8 cellular contexts compared by ENCODE assay signal in the genomic region with DNA sequence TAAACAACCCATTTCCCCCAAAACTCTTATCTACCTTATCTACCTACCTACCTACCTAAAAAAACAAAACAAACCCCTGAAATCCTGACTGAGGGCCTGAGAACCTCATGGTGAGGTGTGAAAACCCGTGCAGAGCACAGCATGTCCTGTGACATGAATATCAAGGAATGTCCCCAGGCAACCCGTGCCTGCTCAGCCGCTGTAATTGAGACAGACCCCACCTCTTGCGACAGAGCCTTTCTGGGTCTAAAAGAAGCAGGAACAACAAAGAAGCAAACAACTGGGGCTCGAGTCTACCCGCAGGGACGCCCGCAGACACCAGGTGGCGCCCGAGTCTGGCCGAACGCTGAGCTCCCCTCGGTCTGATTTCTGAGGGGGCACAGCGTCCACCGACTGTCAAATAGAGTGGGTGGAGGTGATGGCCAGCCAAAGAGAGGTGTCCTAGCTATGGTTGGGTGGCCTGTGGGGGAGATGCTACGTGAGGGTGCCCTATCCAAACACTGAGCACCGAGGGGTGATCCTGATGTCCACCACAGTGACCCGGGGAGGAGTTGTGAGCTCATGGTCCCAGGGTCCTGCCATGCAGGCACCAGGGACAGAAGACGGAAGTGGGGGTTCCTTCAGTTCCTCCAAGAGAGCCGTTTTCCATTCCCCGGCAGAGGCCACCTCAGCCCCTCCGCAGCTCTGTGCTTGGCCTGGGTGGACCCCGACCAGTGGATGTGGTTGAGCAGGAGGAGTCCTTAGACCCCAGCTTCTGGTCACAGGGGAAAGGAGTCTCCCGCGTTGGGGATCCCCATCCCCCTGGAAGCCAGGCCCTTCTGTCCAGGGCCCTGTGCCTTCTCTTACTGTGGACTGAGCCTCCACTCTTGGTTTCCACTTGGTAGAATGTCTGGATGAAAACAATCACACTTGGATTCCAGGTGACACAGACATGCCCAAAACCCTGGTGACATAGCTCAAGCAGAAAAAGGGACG.
DNase-seq lines count a peak whose midpoint lies in the region; ATAC-seq and TF ChIP-seq lines count a peak whose summit lies in the region.

No MANE protein-coding gene starts in this region.

- H3K4me3 ChIP-seq in coronary artery, result peak overlapping the region; percentile 24
- H3K4me3 ChIP-seq in lower leg skin (ENCODE audit: low read depth, poor library complexity, severe bottlenecking), result no peak overlapping the region

- WGBS in lower leg skin, 2 donors, result 34 to 38% methylated on average over 26 of the region's 26 CpGs

- no peak for TF ChIP-seq POLR2A in lower leg skin (IDR thresholded peaks at IDR 0.05)

- peak; percentile 87 for TF ChIP-seq CTCF in coronary artery (IDR thresholded peaks at IDR 0.05)
- TF ChIP-seq CTCF in lower leg skin (IDR thresholded peaks at IDR 0.05), result peak in 1 of 3 donors; percentile 95

- peak; percentile 63 for DNase-seq in COR-L47 (lab: John Stamatoyannopoulos, UW)
- DNase-seq in NCI-H748 (lab: John Stamatoyannopoulos, UW; ENCODE audit: unreplicated experiment), result peak; percentile 79
- DNase-seq in activated CD4-positive, alpha-beta T cell treated with anti-CD3 and anti-CD28 coated beads, Interleukin-2, amount 50 U/mL, for 1 hour, result peak; percentile 71
- DNase-seq in coronary artery (ENCODE audit: low spot score), result peak; percentile 84
- DNase-seq in lower leg skin (ENCODE audit: low spot score in 2 of 2), result peak; percentile 89 to 97
- peak; percentile 33 to 73 (median 44) for DNase-seq in stimulated activated CD4-positive, alpha-beta T cell treated with anti-CD3 and anti-CD28 coated beads, TNF-alpha, amount 100 ng/mL, for 1 hour (ENCODE audit: low read depth in 3 of 3, low spot score in 1 of 3)

- ATAC-seq in HG02642 (IDR thresholded peaks at IDR 0.05; ENCODE audit: poor library complexity, unreplicated experiment), result peak; percentile 69
- ATAC-seq in GM21390 (IDR thresholded peaks at IDR 0.05; ENCODE audit: unreplicated experiment), result no peak

- intact Hi-C loops in lower leg skin (cut with DNase I; ENCODE audit: low total_unique reads), result loop anchor here (10.0 kb wide), 2 partner anchors 181 to 1269 kb away; no protein-coding TSS in a partner anchor

- H3K27ac ChIP-seq in coronary artery, result no peak overlapping the region
